ENCODE assay signal across 8 cellular contexts in the genomic region with DNA sequence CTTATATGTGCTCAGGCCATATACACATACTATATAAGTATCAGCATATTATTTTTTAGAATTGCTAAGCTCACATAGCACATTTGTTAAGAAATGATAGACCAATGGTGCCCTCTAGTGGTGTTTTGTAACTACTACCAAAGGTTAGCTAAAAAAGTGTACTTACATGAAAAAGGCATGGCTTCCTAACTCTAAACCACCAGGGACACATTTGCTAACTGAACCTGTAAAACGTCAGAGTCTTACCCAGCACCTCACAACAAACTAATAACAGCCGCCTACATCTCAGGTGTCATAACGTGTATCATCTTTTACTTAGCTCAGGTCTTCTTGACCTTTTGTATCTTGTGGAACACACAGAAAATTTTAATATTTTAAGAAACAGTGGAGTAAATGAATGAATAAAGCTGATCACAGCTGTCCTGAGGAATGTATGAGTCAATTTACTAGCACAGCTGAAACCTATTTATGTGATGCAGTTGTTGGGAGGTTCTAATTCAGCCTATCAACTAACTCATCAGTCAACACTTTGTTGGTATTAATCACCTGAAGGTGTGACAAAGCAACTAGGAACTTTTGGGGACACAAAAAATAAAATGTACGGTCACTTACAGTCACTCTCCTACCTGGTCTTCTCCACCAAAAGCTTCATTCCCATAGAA.
DNase-seq lines count a peak whose midpoint lies in the region; ATAC-seq and TF ChIP-seq lines count a peak whose summit lies in the region.

No MANE protein-coding gene starts in this region.

- H3K27ac ChIP-seq in SU-DHL-6 (ENCODE audit: low read depth, low read length) (no peak overlapping the region), trophoblast cell (ENCODE audit: low read depth, low read length) (no peak overlapping the region)

- H2AK5ac ChIP-seq in trophoblast cell (ENCODE audit: low read length), result no peak overlapping the region

- no peak overlapping the region for H2BK120ac ChIP-seq in trophoblast cell (ENCODE audit: insufficient read depth, low read length, poor library complexity)

- no peak overlapping the region for H2AFZ ChIP-seq in SU-DHL-6 (ENCODE audit: low read depth, low read length, severe bottlenecking)
- no peak overlapping the region for H2AFZ ChIP-seq in trophoblast cell (ENCODE audit: insufficient read depth, low read length, poor library complexity)

- H3K4me3 ChIP-seq in SU-DHL-6 (ENCODE audit: insufficient read depth, low read length, poor library complexity, severe bottlenecking), result no peak overlapping the region
- no peak overlapping the region for H3K4me3 ChIP-seq in fibroblast of mammary gland (ENCODE audit: control insufficient read depth, low read depth, low read length)
- H3K4me3 ChIP-seq in trophoblast cell (ENCODE audit: low read depth, low read length), result no peak overlapping the region

- H3K36me3 Mint-ChIP-seq in activated T-cell treated with anti-CD3 and anti-CD28 coated beads, Interleukin-2, amount 50 U/mL, for 24 hours (ENCODE audit: low read depth), result no peaks in the 10 kb centered on the region

- no peaks in the 10 kb centered on the region for H3K9me3 ChIP-seq in SU-DHL-6 (ENCODE audit: insufficient read depth, low read length)
- H3K9me3 ChIP-seq in trophoblast cell (ENCODE audit: insufficient read depth, low read depth, low read length), result no peaks in the 10 kb centered on the region

- H3F3A ChIP-seq in SU-DHL-6 (ENCODE audit: insufficient read depth), result no peaks in the 10 kb centered on the region

- H3K9me3 Mint-ChIP-seq in activated T-cell treated with anti-CD3 and anti-CD28 coated beads, Interleukin-2, amount 50 U/mL, for 24 hours, result no peaks in the 10 kb centered on the region

- H3K27me3 Mint-ChIP-seq in activated T-cell treated with anti-CD3 and anti-CD28 coated beads, Interleukin-2, amount 50 U/mL, for 24 hours, result peaks cover 15% of the 10 kb centered on the region

- H3K79me1 ChIP-seq in trophoblast cell (ENCODE audit: low read length), result no peaks in the 10 kb centered on the region

- H3K14ac ChIP-seq in trophoblast cell (ENCODE audit: low read length), result no peak overlapping the region

- no peaks in the 10 kb centered on the region for H3K27me3 ChIP-seq in SU-DHL-6 (ENCODE audit: low read length)
- no peaks in the 10 kb centered on the region for H3K27me3 ChIP-seq in trophoblast cell (ENCODE audit: insufficient read depth, low read length)

- ATAC-seq in GM18873 (IDR thresholded peaks at IDR 0.05; ENCODE audit: low FRiP score, unreplicated experiment) (peak; percentile 61), HG03064 (IDR thresholded peaks at IDR 0.05; ENCODE audit: low read depth, unreplicated experiment) (peak; percentile 75)

- H3K9me2 ChIP-seq in SU-DHL-6 (replicated peaks; ENCODE audit: insufficient read depth, low read length), result no peaks in the 10 kb centered on the region

- H3K23ac ChIP-seq in trophoblast cell (ENCODE audit: low read length), result no peak overlapping the region

- no peak overlapping the region for H3K27ac Mint-ChIP-seq in activated T-cell treated with anti-CD3 and anti-CD28 coated beads, Interleukin-2, amount 50 U/mL, for 24 hours

- H3K36me3 ChIP-seq in SU-DHL-6 (ENCODE audit: low read length), result no peaks in the 10 kb centered on the region
- H3K36me3 ChIP-seq in trophoblast cell (ENCODE audit: control insufficient read depth in 1 of 2, insufficient read depth in 2 of 2, low read length in 2 of 2), result no peaks in the 10 kb centered on the region

- TF ChIP-seq CTCF in SU-DHL-6 (IDR thresholded peaks at IDR 0.05; ENCODE audit: insufficient read depth, low read length, poor library complexity, severe bottlenecking) (peak; percentile 58), fibroblast of mammary gland (conservative IDR thresholded peaks at IDR 0.05; ENCODE audit: control insufficient read depth, insufficient read depth, low read depth, low read length) (peak; percentile 64)

- H3K4me1 Mint-ChIP-seq in activated T-cell treated with anti-CD3 and anti-CD28 coated beads, Interleukin-2, amount 50 U/mL, for 24 hours (ENCODE audit: low read depth), result no peaks in the 10 kb centered on the region

- H3K4me3 Mint-ChIP-seq in activated T-cell treated with anti-CD3 and anti-CD28 coated beads, Interleukin-2, amount 50 U/mL, for 24 hours, result no peak overlapping the region

- H3K18ac ChIP-seq in trophoblast cell (ENCODE audit: low read length), result no peak overlapping the region

- H4K20me1 ChIP-seq in SU-DHL-6 (ENCODE audit: low read depth, low read length), result no peaks in the 10 kb centered on the region

- no peak overlapping the region for H4K91ac ChIP-seq in trophoblast cell (ENCODE audit: low read depth, low read length)

- peak; percentile 13 for DNase-seq in COLO668 (lab: John Stamatoyannopoulos, UW; ENCODE audit: unreplicated experiment)
- DNase-seq in NCI-H187 treated with DMSO at 0.1 percent for 48 hours (lab: John Stamatoyannopoulos, UW), result peak; percentile 22
- DNase-seq in fibroblast of mammary gland (ENCODE audit: low read depth), result peak; percentile 85
- DNase-seq in trophoblast cell, result peak; percentile 21 to 95
- DNase-seq in activated T-cell treated with anti-CD3 and anti-CD28 coated beads, Interleukin-2, amount 50 U/mL, for 24 hours, result no peak

- no peak overlapping the region for H2BK5ac ChIP-seq in trophoblast cell (ENCODE audit: low read depth, low read length, poor library complexity)

- H4K12ac ChIP-seq in trophoblast cell (ENCODE audit: low read depth, low read length), result no peak overlapping the region

- H3K4me2 ChIP-seq in SU-DHL-6 (ENCODE audit: low read depth, low read length, poor library complexity, severe bottlenecking), result no peak overlapping the region
- no peak overlapping the region for H3K4me2 ChIP-seq in trophoblast cell (ENCODE audit: low read length)

- H3K79me2 ChIP-seq in SU-DHL-6 (ENCODE audit: insufficient read depth, low read length) (no peaks in the 10 kb centered on the region), trophoblast cell (ENCODE audit: control insufficient read depth, insufficient read depth, low read length, poor library complexity) (no peaks in the 10 kb centered on the region)

- WGBS in trophoblast cell (ENCODE audit: extremely low coverage, insufficient coverage, insufficient read length), result no CpG with 5 or more reads among the region's 4 CpGs

- no peak overlapping the region for H3K4ac ChIP-seq in trophoblast cell (ENCODE audit: low read depth, low read length)

- H4K8ac ChIP-seq in trophoblast cell (ENCODE audit: low read depth, low read length), result no peak overlapping the region

- H3K4me1 ChIP-seq in trophoblast cell (ENCODE audit: control insufficient read depth in 1 of 2, insufficient read depth in 2 of 2, low read length in 2 of 2), result no peaks in the 10 kb centered on the region

- H3K9ac ChIP-seq in SU-DHL-6 (ENCODE audit: low read length) (no peak overlapping the region), trophoblast cell (ENCODE audit: low read length) (no peak overlapping the region)

- no peak overlapping the region for H2BK12ac ChIP-seq in trophoblast cell (ENCODE audit: low read length)
